Comparison of ENCODE assay signal across 8 cellular contexts in the genomic region with DNA sequence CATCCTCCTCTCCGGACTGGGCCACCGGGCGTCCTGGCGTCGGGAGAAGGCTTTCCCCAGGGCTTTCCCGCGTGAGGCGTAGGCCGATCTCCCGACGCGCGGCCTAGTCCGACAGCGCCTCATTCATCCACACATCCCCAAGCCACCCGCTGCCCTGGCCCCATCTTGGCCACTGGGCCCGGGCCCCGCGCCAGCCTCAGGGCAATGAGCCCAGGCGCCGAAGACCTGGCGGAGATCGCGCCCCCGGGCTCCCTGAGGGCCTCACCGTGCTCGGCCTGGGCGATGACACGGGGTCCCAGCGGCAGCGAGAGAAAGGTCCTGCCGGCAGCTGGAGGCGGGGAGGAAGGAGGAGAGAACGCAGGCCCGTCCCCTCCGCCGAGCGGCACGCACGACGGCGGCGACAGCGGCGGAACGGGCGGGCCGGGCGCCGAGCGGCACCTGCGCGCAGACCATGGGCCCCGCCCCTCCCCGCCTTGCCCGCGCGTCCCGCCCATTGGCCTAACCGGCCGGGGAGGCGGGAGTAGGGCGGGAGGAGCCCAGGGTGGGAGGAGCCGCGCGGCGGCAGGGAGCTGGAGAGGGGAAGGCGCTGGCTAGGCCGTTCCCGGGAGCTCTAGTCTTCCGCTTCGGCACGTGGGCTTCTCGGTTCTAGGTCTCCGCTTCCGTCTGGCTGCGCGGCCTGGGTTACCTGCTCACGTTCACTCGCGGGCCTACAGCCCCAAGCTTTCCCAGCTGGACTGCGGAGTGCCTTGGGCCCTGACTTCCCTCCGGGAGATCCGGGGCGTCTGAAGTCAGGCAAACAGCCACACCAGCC. TPM values are rescaled to one million over a fixed set of nuclear protein-coding genes. Genes with fewer than 3 reads are reported as not detected.
A peak's percentile ranks its signal among the peaks of the same experiment; 100 is the strongest.
DNase-seq lines count a peak whose midpoint lies in the region; ATAC-seq and TF ChIP-seq lines count a peak whose summit lies in the region.

A gene (minus strand): TSS at position 346 of the 811 bp plus-strand sequence. CDS start 1,717 bp downstream, outside the sequence.

- no peak for TF ChIP-seq CTCF in Caco-2 (IDR thresholded peaks at IDR 0.05; ENCODE audit: insufficient read depth in 1 of 2, low read depth in 1 of 2, low read length in 1 of 2, severe bottlenecking in 1 of 2, unreplicated experiment in 1 of 2)

- BruUV-seq in Caco-2 (replicated peaks; lab: Mats Ljungman, UMichigan): no TSS peak

- intact Hi-C loops in Caco-2 (cut with micrococcal nuclease; ENCODE audit: unreplicated experiment): loop anchor here (1.0 to 10.0 kb wide), 3 partner anchors 66 to 284 kb away; a partner anchor contains a TSS

- no peaks in the 10 kb centered on the region for H3K27me3 ChIP-seq in Caco-2 (replicated peaks; ENCODE audit: control insufficient read depth, insufficient read depth, low read length)

- H3K36me3 Mint-ChIP-seq in Caco-2 (ENCODE audit: insufficient read depth, unreplicated experiment): peaks cover 43% of the 10 kb centered on the region
- peaks cover 12% of the 10 kb centered on the region for H3K36me3 Mint-ChIP-seq in effector memory CD8-positive, alpha-beta T cell (ENCODE audit: insufficient read depth)
- H3K36me3 Mint-ChIP-seq in memory B cell: peaks cover 8% of the 10 kb centered on the region

- CTCF ChIA-PET in Caco-2 (lab: Charles Lee): interaction anchor here (0.5 to 1.7 kb wide), 6 partner anchors 9 to 345 kb away, joined by 3 to 9 read pairs (median 5); no protein-coding TSS in a partner anchor

- H3K4me3 ChIP-seq in Caco-2 (ENCODE audit: low read depth, low read length): peak within 1 kb of the TSS; percentile 88

- H3K4me1 Mint-ChIP-seq in Caco-2 (ENCODE audit: low read depth, unreplicated experiment) (peaks cover 12% of the 10 kb centered on the region), memory B cell (peaks cover 11% of the 10 kb centered on the region)
- peaks cover 9 to 25% of the 10 kb centered on the region in 2 donors for H3K4me1 Mint-ChIP-seq in effector memory CD8-positive, alpha-beta T cell (ENCODE audit: low read depth in 2 of 2)

- H3K27ac Mint-ChIP-seq in Caco-2 (ENCODE audit: unreplicated experiment): peak within 1 kb of the TSS; percentile 85
- peak within 1 kb of the TSS; percentile 84 to 92 for H3K27ac Mint-ChIP-seq in effector memory CD8-positive, alpha-beta T cell
- H3K27ac Mint-ChIP-seq in memory B cell: peak within 1 kb of the TSS; percentile 48

- H3K4me3 Mint-ChIP-seq in Caco-2 (ENCODE audit: unreplicated experiment) (peak within 1 kb of the TSS; percentile 92), memory B cell (peak within 1 kb of the TSS; percentile 89)
- H3K4me3 Mint-ChIP-seq in effector memory CD8-positive, alpha-beta T cell: peak within 1 kb of the TSS; percentile 83 to 89

- peak; percentile 96 for ATAC-seq in GM21390 (IDR thresholded peaks at IDR 0.05; ENCODE audit: unreplicated experiment)
- peak; percentile 91 for ATAC-seq in effector memory CD8-positive, alpha-beta T cell (replicated peaks)
- ATAC-seq in memory B cell (ENCODE audit: low read depth): peak; percentile 94

- H3K27me3 Mint-ChIP-seq in Caco-2 (ENCODE audit: insufficient read depth, unreplicated experiment) (no peaks in the 10 kb centered on the region), memory B cell (no peaks in the 10 kb centered on the region)
- no peaks in the 10 kb centered on the region for H3K27me3 Mint-ChIP-seq in effector memory CD8-positive, alpha-beta T cell

- H3K9me3 ChIP-seq in Caco-2: no peaks in the 10 kb centered on the region

- no peaks in the 10 kb centered on the region for H3K36me3 ChIP-seq in Caco-2 (ENCODE audit: control insufficient read depth, insufficient read depth, low read length)

- H3K4me1 ChIP-seq in Caco-2: peaks cover 10% of the 10 kb centered on the region; the same call in 1 of the 2 replicates

- DNase-seq in Caco-2 (peak; percentile 96 to 99), HUDEP-2 (lab: John Stamatoyannopoulos, UW; ENCODE audit: unreplicated experiment in 76 of 76) (peak in 75 of 76 experiments; percentile 49 to 96 (median 89)), NOMO-1 treated with dmso at 0.1 percent for 144 hours (lab: John Stamatoyannopoulos, UW; ENCODE audit: unreplicated experiment) (peak; percentile 93), memory B cell (ENCODE audit: low spot score in 2 of 2) (peak; percentile 92 to 94)
- peak; percentile 87 to 97 (median 93) for DNase-seq in activated CD8-positive, alpha-beta memory T cell treated with anti-CD3 and anti-CD28 coated beads for 48 hours (ENCODE audit: low read depth in 2 of 3, low spot score in 2 of 3)
- peak; percentile 94 to 97 (median 95) for DNase-seq in effector memory CD8-positive, alpha-beta T cell
- DNase-seq in stimulated activated CD8-positive, alpha-beta memory T cell treated with anti-CD3 and anti-CD28 coated beads, Interleukin-12 subunit alpha, Interleukin-12 subunit beta, amount 100 ng/mL, for 1 hour (ENCODE audit: low read depth): peak; percentile 88

- POLR2A ChIA-PET in Caco-2 (lab: Charles Lee): interaction anchor here (0.6 to 1.6 kb wide), 6 partner anchors 9 to 222 kb away, joined by 3 to 18 read pairs (median 5); a partner anchor contains a TSS

- H3K9me3 Mint-ChIP-seq in Caco-2 (ENCODE audit: unreplicated experiment): no peaks in the 10 kb centered on the region
- H3K9me3 Mint-ChIP-seq in effector memory CD8-positive, alpha-beta T cell: no peaks in the 10 kb centered on the region
- H3K9me3 Mint-ChIP-seq in memory B cell: no peaks in the 10 kb centered on the region

RNA-seq across cellular contexts. Expression of the gene that starts here (rescaled TPM):
- 177 and 182 TPM in 2 replicates for total RNA-seq in Caco-2 (2022)

Comparison
In these comparisons a context has a peak if more than half of its experiments do, and no peak if none do; other contexts are left out.
1. Peak in every context shown above with its lines: DNase-seq, ATAC-seq and H3K4me3 ChIP-seq.